1 cellular context compared by ENCODE assay signal in genomic region chr10:114917927-114918672, GRCh38.
A peak's percentile ranks its signal among the peaks of the same experiment; 100 is the strongest.
TF ChIP-seq lines count a peak whose summit lies in the region.

No MANE protein-coding gene starts in this region.

TF ChIP-seq in IMR-90, 13 proteins besides CTCF, POLR2A, EP300 and RAD21 (continued from another document):
- TF ChIP-seq USF2 (IDR thresholded peaks at IDR 0.05; ENCODE audit: low read depth, low read length): peak; percentile 77
TF ChIP-seq in IMR-90: peak in this region for 1.
